In the genomic region with DNA sequence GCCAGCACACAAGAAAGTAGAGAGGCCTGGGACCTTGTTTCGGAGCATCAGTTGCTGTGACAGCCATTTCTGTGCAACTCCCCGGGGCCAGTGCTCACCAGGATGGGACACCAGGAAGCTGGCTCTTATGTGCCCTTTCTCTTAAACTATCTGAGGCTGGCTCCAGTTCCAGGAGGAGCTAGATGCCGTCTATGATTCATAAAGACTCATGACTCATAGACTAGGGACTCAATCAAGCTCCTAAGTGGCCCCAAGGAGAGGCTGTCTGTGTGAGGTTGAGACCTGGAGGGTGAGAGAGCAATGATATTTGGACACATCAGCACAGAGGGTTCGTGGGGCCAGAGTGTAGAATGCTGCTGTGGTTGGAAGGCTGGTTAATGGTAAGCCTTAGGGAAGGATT, we compare ENCODE assay signal across 15 cellular contexts.
"Had no signal": no experiment of that assay in that cellular context is flagged by ENCODE, and none has a peak within 500 bp of the region (broad histone marks: within the 10 kb centered on the region; RNA-seq: fewer than 3 reads in every experiment).

No MANE protein-coding gene starts in this region.

- H3K27ac ChIP-seq: gastrocnemius medialis, ovary, sigmoid colon, thyroid gland, vagina had no signal

- DNase-seq: activated CD4-positive, alpha-beta T cell treated with anti-CD3 and anti-CD28 coated beads, Interleukin-2, amount 10 ng/mL, durations not matched to agents 7 days and 5 days; activated CD8-positive, alpha-beta memory T cell treated with anti-CD3 and anti-CD28 coated beads for 24 hours; activated gamma-delta T cell treated with Interleukin-2 at 50 U/mL for 16 hours; activated naive CD8-positive, alpha-beta T cell treated with anti-CD3 and anti-CD28 coated beads, Interleukin-2, amount 10 ng/mL, durations not matched to agents 7 days and 5 days; anterior cingulate cortex; gastrocnemius medialis; mucosa of descending colon; naive thymus-derived CD4-positive, alpha-beta T cell; ovary; sigmoid colon; stimulated activated CD4-positive, alpha-beta T cell treated with anti-CD3 and anti-CD28 coated beads, Interleukin-1b, Interleukin-23, amount 100 ng/mL, for 48 hours; T-helper 2 cell; thyroid gland had no signal

- H3K4me1 ChIP-seq: gastrocnemius medialis, sigmoid colon, thyroid gland, vagina had no signal

- H3K36me3 ChIP-seq: gastrocnemius medialis, ovary, sigmoid colon, thyroid gland, vagina had no signal

- H3K4me3 ChIP-seq: gastrocnemius medialis, mucosa of descending colon, ovary, sigmoid colon, thyroid gland, vagina had no signal

- ATAC-seq: gastrocnemius medialis; left lobe of liver; mucosa of descending colon; naive thymus-derived CD4-positive, alpha-beta T cell had no signal

- H3K27me3 ChIP-seq: gastrocnemius medialis, ovary, sigmoid colon, thyroid gland, vagina had no signal

- H3K9me3 ChIP-seq: gastrocnemius medialis, mucosa of descending colon, ovary, sigmoid colon, thyroid gland, vagina had no signal
